ENCODE assay signal across 7 cellular contexts in genomic region chr2:131607056-131607455, GRCh38.
DNase-seq lines count a peak whose midpoint lies in the region; ATAC-seq, FAIRE-seq and TF ChIP-seq lines count a peak whose summit lies in the region.
"Not testable (repeated sequence)": the region's sequence is repeated elsewhere in the genome, so short reads cannot be mapped to it uniquely, and the experiment has no call there.

No MANE protein-coding gene starts in this region.

- not testable (repeated sequence) for H2BK20ac ChIP-seq in IMR-90 (ENCODE audit: low read depth, low read length)

- FAIRE-seq in RCC 7860 (lab: Jason Lieb, UNC), result peak; percentile 87
- FAIRE-seq in K562 (lab: Jason Lieb, UNC), result not testable (repeated sequence)

- H3K56ac ChIP-seq in IMR-90 (ENCODE audit: extremely low read depth, insufficient read depth, low read length), result not testable (repeated sequence)

- not testable (repeated sequence) for ATAC-seq in IMR-90 (ENCODE audit: low read depth); K562

- not testable (repeated sequence) for H3K23ac ChIP-seq in IMR-90 (ENCODE audit: low read depth, low read length)

- H4K5ac ChIP-seq in IMR-90 (ENCODE audit: low read depth, low read length), result not testable (repeated sequence)

- H2AK5ac ChIP-seq in IMR-90 (ENCODE audit: low read depth, low read length), result not testable (repeated sequence)

- peak overlapping the region in 1 of 3 experiments; percentile 3 for H3K4me3 Mint-ChIP-seq in nephron

- not testable (repeated sequence) for TF ChIP-seq CTCF in 22Rv1 (IDR thresholded peaks at IDR 0.05); IMR-90 (conservative IDR thresholded peaks at IDR 0.05; ENCODE audit: low read depth, low read length); SK-N-SH (IDR thresholded peaks at IDR 0.05); adrenal gland (IDR thresholded peaks at IDR 0.05); K562 (IDR thresholded peaks at IDR 0.05 in 2 of 3, conservative IDR thresholded peaks at IDR 0.05 in 1 of 3; ENCODE audit: insufficient read depth in 2 of 3, low read depth in 1 of 3, low read length in 3 of 3); nephron (IDR thresholded peaks at IDR 0.05; ENCODE audit: unreplicated experiment in 3 of 3)

- DNase-seq in IMR-90, SK-N-SH: not testable (repeated sequence)
- peak; percentile 64 for DNase-seq in RCC 7860 (ENCODE audit: low spot score)
- DNase-seq in adrenal gland, result peak in 5 of 7 donors; percentile 5 to 51 (median 22)
- DNase-seq in K562 (ENCODE audit: extremely low read depth in 1 of 4, low spot score in 3 of 4), result peak in 2 of 4 experiments; percentile 7 to 52

- not testable (repeated sequence) for H3K14ac ChIP-seq in IMR-90 (replicated peaks; ENCODE audit: low read depth, low read length)

- not testable (repeated sequence) for H4K20me1 ChIP-seq in IMR-90 (ENCODE audit: insufficient read depth, low read length); SK-N-SH (ENCODE audit: insufficient read depth); K562 (replicated peaks; ENCODE audit: control insufficient read depth, insufficient read depth, low read length)

- not testable (repeated sequence) for H3K18ac ChIP-seq in IMR-90 (ENCODE audit: low read depth, low read length)

- dilution Hi-C loops in IMR-90 (cut with HindIII; ENCODE audit: low sequenced_read_pairs, unreplicated experiment), result not testable (repeated sequence)

- no CpG with 5 or more reads among the region's 5 CpGs for WGBS in IMR-90 (ENCODE audit: extremely low coverage in 2 of 2, insufficient read length in 1 of 2), 2 experiments
- WGBS in SK-N-SH (ENCODE audit: low lambda C conversion rate), result 4% methylated on average over 5 of the region's 5 CpGs
- WGBS in adrenal gland, 4 donors, result 23 to 26% (median 25%) methylated on average over 5 of the region's 5 CpGs
- WGBS in K562 (ENCODE audit: insufficient coverage, low coverage, missing lambda C conversion rate), result 0% methylated on average over 5 of the region's 5 CpGs

- H3K27ac Mint-ChIP-seq in nephron, result peak overlapping the region; percentile 29 to 61 (median 37)

- intact Hi-C loops in IMR-90 (cut with micrococcal nuclease); adrenal gland (cut with DNase I); K562 (cut with micrococcal nuclease): not testable (repeated sequence)

- H3K4me1 Mint-ChIP-seq in nephron, result peaks cover 25% of the 10 kb centered on the region

- TF ChIP-seq POLR2A in IMR-90 (IDR thresholded peaks at IDR 0.05; ENCODE audit: low read depth, low read length); adrenal gland (IDR thresholded peaks at IDR 0.05); K562 (conservative IDR thresholded peaks at IDR 0.05): not testable (repeated sequence)

- POLR2A ChIA-PET in IMR-90 (lab: Charles Lee; ENCODE audit: unreplicated experiment); SK-N-SH (lab: Yijun Ruan, JAX): not testable (repeated sequence)
- POLR2A ChIA-PET in K562 (lab: Yijun Ruan, JAX), result interaction anchor here (0.7 kb wide), 1 partner anchor 240 kb away, joined by 3 read pairs; no protein-coding TSS in a partner anchor

- not testable (repeated sequence) for H3K27me3 Mint-ChIP-seq in nephron (ENCODE audit: low read depth)

- H2BK5ac ChIP-seq in IMR-90 (ENCODE audit: low read depth, low read length, poor library complexity, severe bottlenecking), result not testable (repeated sequence)

- H3K27me3 ChIP-seq in IMR-90 (ENCODE audit: control insufficient read depth, insufficient read depth, low read length); SK-N-SH (ENCODE audit: insufficient read depth); adrenal gland; K562 (ENCODE audit: control insufficient read depth in 2 of 2, insufficient read depth in 2 of 2, low read length in 2 of 2): not testable (repeated sequence)

- H2AFZ ChIP-seq in IMR-90 (replicated peaks; ENCODE audit: low read length, poor library complexity); SK-N-SH (ENCODE audit: low read depth); K562 (ENCODE audit: low read depth, low read length): not testable (repeated sequence)

- not testable (repeated sequence) for H3K4me1 ChIP-seq in IMR-90 (ENCODE audit: control insufficient read depth, insufficient read depth, low read length); SK-N-SH (ENCODE audit: control insufficient read depth in 1 of 2, insufficient read depth in 2 of 2, low read depth in 1 of 2, low read length in 1 of 2); adrenal gland (replicated peaks in 1 of 2); K562 (replicated peaks in 1 of 2; ENCODE audit: control insufficient read depth in 2 of 2, insufficient read depth in 2 of 2, low read length in 2 of 2)

- CTCF ChIA-PET in IMR-90 (lab: Yijun Ruan, JAX); SK-N-SH (lab: Yijun Ruan, JAX); K562 (lab: Yijun Ruan, JAX; ENCODE audit: low intra/inter-chr PET ratio): not testable (repeated sequence)

- not testable (repeated sequence) for TF ChIP-seq RAD21 in IMR-90 (IDR thresholded peaks at IDR 0.05; ENCODE audit: low read length); SK-N-SH (IDR thresholded peaks at IDR 0.05; ENCODE audit: low read length); K562 (CRISPR knock-in tag; conservative IDR thresholded peaks at IDR 0.05 in 1 of 2, IDR thresholded peaks at IDR 0.05 in 1 of 2)

- H3K27ac ChIP-seq in 22Rv1 (peak overlapping the region; percentile 86), SK-N-SH (ENCODE audit: low read depth in 2 of 2, low read length in 1 of 2) (peak overlapping the region in 1 of 2 experiments; percentile 43; a peak in 1 of 4 replicates)
- H3K27ac ChIP-seq in IMR-90 (ENCODE audit: insufficient read depth, low read length); adrenal gland; K562 (ENCODE audit: extremely low read depth, low read depth, low read length): not testable (repeated sequence)

- not testable (repeated sequence) for H3K79me2 ChIP-seq in SK-N-SH (ENCODE audit: insufficient read depth); K562 (ENCODE audit: control insufficient read depth, insufficient read depth, low read length)

- not testable (repeated sequence) for H3K4me3 ChIP-seq in IMR-90 (ENCODE audit: insufficient read depth, low read depth, low read length); SK-N-SH (ENCODE audit: low read depth in 2 of 2, low read length in 1 of 2); adrenal gland; K562

- not testable (repeated sequence) for TF ChIP-seq EP300 in SK-N-SH (IDR thresholded peaks at IDR 0.05; ENCODE audit: borderline replicate concordance in 1 of 2, low read depth in 1 of 2, low read length in 1 of 2); K562 (IDR thresholded peaks at IDR 0.05; ENCODE audit: low read length)

- H3K9me2 ChIP-seq in SK-N-SH, result not testable (repeated sequence)

- 0 out of 2 replicates have a peak overlapping the region, but pooled peaks have one; percentile 15 for H3K4me2 ChIP-seq in IMR-90 (ENCODE audit: low read depth, low read length)
- H3K4me2 ChIP-seq in SK-N-SH, result peak overlapping the region; percentile 22; the same call in 1 of the 2 replicates
- H3K4me2 ChIP-seq in K562 (ENCODE audit: insufficient read depth, low read length), result not testable (repeated sequence)

- not testable (repeated sequence) for H4K91ac ChIP-seq in IMR-90 (ENCODE audit: insufficient read depth, low read depth, low read length)

- not testable (repeated sequence) for H3K4ac ChIP-seq in IMR-90 (ENCODE audit: low read depth, low read length)

- H3K9me3 Mint-ChIP-seq in nephron, result not testable (repeated sequence)

- peaks cover 18% of the 10 kb centered on the region for H3F3A ChIP-seq in SK-N-SH (replicated peaks; ENCODE audit: insufficient read depth)

- H2BK15ac ChIP-seq in IMR-90 (ENCODE audit: low read depth, low read length), result not testable (repeated sequence)

- in situ Hi-C loops in IMR-90 (cut with MboI; ENCODE audit: low sequenced_read_pairs); K562 (cut with MboI): not testable (repeated sequence)

- H3K9me1 ChIP-seq in IMR-90 (ENCODE audit: insufficient read depth, low read length); K562 (ENCODE audit: control insufficient read depth, insufficient read depth, low read length): not testable (repeated sequence)

- H3K9me3 ChIP-seq in IMR-90 (ENCODE audit: control insufficient read depth, insufficient read depth, low read length); SK-N-SH; adrenal gland (replicated peaks in 1 of 3); K562 (replicated peaks; ENCODE audit: control insufficient read depth, insufficient read depth, low read depth, low read length): not testable (repeated sequence)

- not testable (repeated sequence) for H3K79me1 ChIP-seq in IMR-90 (ENCODE audit: low read depth in 1 of 2, low read length in 2 of 2)

- not testable (repeated sequence) for BruUV-seq in IMR-90 (replicated peaks; lab: Mats Ljungman, UMichigan); K562 (replicated peaks; lab: Mats Ljungman, UMichigan)

- H2AK9ac ChIP-seq in IMR-90 (replicated peaks; ENCODE audit: low read depth, low read length, poor library complexity), result not testable (repeated sequence)

- H3K9ac ChIP-seq in IMR-90 (ENCODE audit: low read depth, low read length); SK-N-SH; K562 (ENCODE audit: insufficient read depth in 1 of 2, low read depth in 2 of 2, low read length in 2 of 2): not testable (repeated sequence)

- not testable (repeated sequence) for H3K36me3 Mint-ChIP-seq in nephron (ENCODE audit: low read depth)

- not testable (repeated sequence) for H2BK120ac ChIP-seq in IMR-90 (ENCODE audit: low read depth, low read length)

- not testable (repeated sequence) for H3K36me3 ChIP-seq in IMR-90 (ENCODE audit: control insufficient read depth, insufficient read depth, low read length); SK-N-SH (replicated peaks in 1 of 2; ENCODE audit: control insufficient read depth in 1 of 2, insufficient read depth in 2 of 2, low read length in 1 of 2); adrenal gland (replicated peaks in 1 of 2); K562 (ENCODE audit: control insufficient read depth, insufficient read depth, low read length)

- H4K8ac ChIP-seq in IMR-90 (ENCODE audit: low read depth in 2 of 2, low read length in 2 of 2), result not testable (repeated sequence)
